In the genomic region with DNA sequence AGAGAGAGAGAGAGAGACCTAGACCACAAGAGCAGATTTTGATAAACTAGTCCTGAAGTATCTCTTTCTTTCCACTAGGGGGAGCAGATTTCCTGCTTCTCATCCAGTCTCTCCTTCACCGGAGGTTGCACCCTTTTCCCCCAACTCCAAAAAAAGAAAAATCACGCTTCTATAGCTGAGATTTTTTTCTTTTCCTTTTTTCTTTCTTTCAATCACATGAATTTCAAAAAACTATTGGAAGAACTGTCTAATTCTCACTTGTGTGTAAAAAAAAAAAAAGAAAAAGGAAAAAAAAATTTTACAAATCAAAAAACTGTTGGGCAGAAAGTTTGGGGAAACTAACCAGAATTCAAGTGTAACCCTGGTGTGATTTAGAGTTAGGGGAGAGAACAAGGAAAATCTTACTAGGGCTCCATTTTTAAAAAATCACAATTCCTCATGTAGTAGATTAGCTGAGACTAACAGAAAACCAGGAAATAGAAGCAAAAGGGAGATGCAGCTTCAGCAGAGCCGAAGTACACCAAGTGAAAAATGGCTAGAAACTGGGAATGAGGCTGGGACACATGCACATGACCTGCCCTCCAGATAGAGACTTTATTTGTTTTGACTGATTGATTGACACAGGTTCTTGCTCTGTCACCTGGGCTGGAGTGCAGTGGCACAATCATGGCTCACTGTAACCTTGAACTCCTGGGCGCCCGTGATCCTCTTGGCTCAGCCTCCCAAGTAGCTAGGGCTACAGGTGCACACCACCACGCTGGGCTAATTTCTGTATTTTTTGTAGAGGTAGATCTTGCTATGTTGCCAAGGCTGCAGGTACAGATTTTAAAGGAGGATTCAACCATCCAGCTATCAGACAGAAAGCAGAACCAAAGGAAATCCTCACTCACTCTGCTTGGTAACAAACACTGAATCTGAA, we compare ENCODE assay signal across 2 cellular contexts.
TF ChIP-seq lines count a peak whose summit lies in the region.

No MANE protein-coding gene starts in this region.

TF ChIP-seq in HEK293T, 16 proteins besides CTCF, POLR2A, EP300 and RAD21:
- peak; percentile 29; the same call in 1 of the 2 replicates for TF ChIP-seq PKNOX1 (IDR thresholded peaks at IDR 0.05)
- no peak for TF ChIP-seq FOXA1 (IDR thresholded peaks at IDR 0.05)

TF ChIP-seq in K562, 482 proteins besides CTCF, POLR2A, EP300 and RAD21:
- TF ChIP-seq MEF2A (IDR thresholded peaks at IDR 0.05; ENCODE audit: control insufficient read depth, low read depth, low read length): 0 out of 2 replicates have a peak, but pooled peaks have one; percentile 2
- TF ChIP-seq ZNF551 (CRISPR knock-in tag; IDR thresholded peaks at IDR 0.05): no peak
- TF ChIP-seq BRCA1 (IDR thresholded peaks at IDR 0.05): no peak
- no peak for TF ChIP-seq BRCA1 (CRISPR knock-in tag; IDR thresholded peaks at IDR 0.05)
- TF ChIP-seq SMARCA4 (IDR thresholded peaks at IDR 0.05): no peak
- TF ChIP-seq ID3 (CRISPR knock-in tag; IDR thresholded peaks at IDR 0.05): no peak
- no peak for TF ChIP-seq ID3 (tag; IDR thresholded peaks at IDR 0.05)
- TF ChIP-seq NFYB (IDR thresholded peaks at IDR 0.05; ENCODE audit: extremely low read depth, insufficient read length): no peak
- no peak for TF ChIP-seq CREM (IDR thresholded peaks at IDR 0.05; ENCODE audit: low read depth)
- TF ChIP-seq HMBOX1 (IDR thresholded peaks at IDR 0.05): peak; percentile 36; the same call in 1 of the 2 replicates
- TF ChIP-seq NCOA6 (IDR thresholded peaks at IDR 0.05): no peak
- TF ChIP-seq SMARCC2 (IDR thresholded peaks at IDR 0.05; ENCODE audit: low read depth): no peak
- no peak for TF ChIP-seq POLR2G (IDR thresholded peaks at IDR 0.05; ENCODE audit: low read depth, low read length)
- TF ChIP-seq ILK (tag; IDR thresholded peaks at IDR 0.05; ENCODE audit: borderline replicate concordance, low read depth): no peak
- TF ChIP-seq RBM34 (IDR thresholded peaks at IDR 0.05; ENCODE audit: borderline replicate concordance, insufficient read depth, low read length): no peak
- TF ChIP-seq PTTG1 (tag; IDR thresholded peaks at IDR 0.05; ENCODE audit: low read depth): no peak
- TF ChIP-seq RCOR1 (IDR thresholded peaks at IDR 0.05; ENCODE audit: borderline replicate concordance in 1 of 2, low read depth in 2 of 2, low read length in 2 of 2): 0 out of 4 replicates have a peak, but pooled peaks of 1 of the 2 experiments have one; percentile 40
- TF ChIP-seq SRF (CRISPR knock-in tag; IDR thresholded peaks at IDR 0.05): no peak
- TF ChIP-seq LCOR (CRISPR knock-in tag; IDR thresholded peaks at IDR 0.05): no peak
- TF ChIP-seq, protein P1, sequence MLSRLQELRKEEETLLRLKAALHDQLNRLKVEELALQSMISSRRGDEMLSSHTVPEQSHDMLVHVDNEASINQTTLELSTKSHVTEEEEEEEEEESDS (CRISPR knock-in tag; IDR thresholded peaks at IDR 0.05): no peak
- no peak for TF ChIP-seq RNF2 (IDR thresholded peaks at IDR 0.05)
- TF ChIP-seq, protein P2, sequence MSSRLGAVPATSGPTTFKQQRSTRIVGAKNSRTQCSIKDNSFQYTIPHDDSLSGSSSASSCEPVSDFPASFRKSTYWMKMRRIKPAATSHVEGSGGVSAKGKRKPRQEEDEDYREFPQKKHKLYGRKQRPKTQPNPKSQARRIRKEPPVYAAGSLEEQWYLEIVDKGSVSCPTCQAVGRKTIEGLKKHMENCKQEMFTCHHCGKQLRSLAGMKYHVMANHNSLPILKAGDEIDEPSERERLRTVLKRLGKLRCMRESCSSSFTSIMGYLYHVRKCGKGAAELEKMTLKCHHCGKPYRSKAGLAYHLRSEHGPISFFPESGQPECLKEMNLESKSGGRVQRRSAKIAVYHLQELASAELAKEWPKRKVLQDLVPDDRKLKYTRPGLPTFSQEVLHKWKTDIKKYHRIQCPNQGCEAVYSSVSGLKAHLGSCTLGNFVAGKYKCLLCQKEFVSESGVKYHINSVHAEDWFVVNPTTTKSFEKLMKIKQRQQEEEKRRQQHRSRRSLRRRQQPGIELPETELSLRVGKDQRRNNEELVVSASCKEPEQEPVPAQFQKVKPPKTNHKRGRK (tag; IDR thresholded peaks at IDR 0.05): 0 out of 2 replicates have a peak, but pooled peaks have one; percentile 19
- TF ChIP-seq ZNF707 (CRISPR knock-in tag; conservative IDR thresholded peaks at IDR 0.05): no peak
- no peak for TF ChIP-seq PURB (CRISPR knock-in tag; IDR thresholded peaks at IDR 0.05; ENCODE audit: low read depth)
- peak; percentile 49; the same call in 1 of the 2 replicates for TF ChIP-seq SMC3 (conservative IDR thresholded peaks at IDR 0.05; ENCODE audit: insufficient read depth, low read depth, low read length)
- TF ChIP-seq PHF21A (IDR thresholded peaks at IDR 0.05; ENCODE audit: borderline replicate concordance, low read depth): peak; percentile 66; the same call in 1 of the 2 replicates
- no peak for TF ChIP-seq BHLHE40 (IDR thresholded peaks at IDR 0.05; ENCODE audit: low read length)
- peak in 1 of 2 experiments; percentile 61; a peak in 3 of 4 replicates for TF ChIP-seq KDM1A (IDR thresholded peaks at IDR 0.05)
- no peak for TF ChIP-seq ZNF583 (CRISPR knock-in tag; IDR thresholded peaks at IDR 0.05)
- no peak for TF ChIP-seq DLX4 (CRISPR knock-in tag; IDR thresholded peaks at IDR 0.05)
- no peak for TF ChIP-seq SMARCA5 (IDR thresholded peaks at IDR 0.05)
- TF ChIP-seq ZBTB33 (CRISPR knock-in tag; IDR thresholded peaks at IDR 0.05): no peak
- no peak for TF ChIP-seq DNMT1 (IDR thresholded peaks at IDR 0.05)
- no peak for TF ChIP-seq ATF6 (CRISPR knock-in tag; IDR thresholded peaks at IDR 0.05)
